8 cellular contexts compared by ENCODE assay signal in genomic region chr1:153633747-153634665, GRCh38. TPM values are rescaled to one million over a fixed set of nuclear protein-coding genes. Genes with fewer than 3 reads are reported as not detected.
A peak's percentile ranks its signal among the peaks of the same experiment; 100 is the strongest.
DNase-seq lines count a peak whose midpoint lies in the region; ATAC-seq and TF ChIP-seq lines count a peak whose summit lies in the region.

Gene CHTOP, plus strand, starts transcription at chr1:153634066. Its CDS starts 2,523 bp downstream, at chr1:153636589.

- no peaks in the 10 kb centered on the region for H3K27me3 ChIP-seq in H7 (ENCODE audit: control insufficient read depth, insufficient read depth, low read length)

- ATAC-seq in natural killer cell treated with Interleukin-12 subunit alpha and Interleukin-12 subunit beta and Interleukin-15 and Interleukin-18, amount 100 ng/mL, for 72 hours, result peak; percentile 95 to 96
- peak; percentile 91 for ATAC-seq in stimulated activated naive CD8-positive, alpha-beta T cell treated with anti-CD3 and anti-CD28 coated beads, Interleukin-15, Interleukin-2, amounts not matched to agents 100 U/mL and 50 U/mL, for 24 hours

- no peaks in the 10 kb centered on the region for H3K9me3 Mint-ChIP-seq in natural killer cell treated with Interleukin-12 subunit alpha and Interleukin-12 subunit beta and Interleukin-15 and Interleukin-18, amount 100 ng/mL, for 72 hours

- H3K36me3 Mint-ChIP-seq in natural killer cell treated with Interleukin-12 subunit alpha and Interleukin-12 subunit beta and Interleukin-15 and Interleukin-18, amount 100 ng/mL, for 72 hours, result peaks cover 23% of the 10 kb centered on the region

- peak within 1 kb of the TSS; percentile 99 for H3K27ac Mint-ChIP-seq in natural killer cell treated with Interleukin-12 subunit alpha and Interleukin-12 subunit beta and Interleukin-15 and Interleukin-18, amount 100 ng/mL, for 72 hours

- peak; percentile 99 for DNase-seq in ELF-1 (ENCODE audit: low read depth, low spot score)
- peak; percentile 98 for DNase-seq in H7
- peak; percentile 97 for DNase-seq in M059J (ENCODE audit: low read depth)
- DNase-seq in SHP77 (lab: John Stamatoyannopoulos, UW), result peak; percentile 100
- peak; percentile 94 for DNase-seq in activated effector memory CD4-positive, alpha-beta T cell treated with Interleukin-2 at 50 U/mL for 16 hours
- peak; percentile 99 for DNase-seq in fibroblast of pulmonary artery (ENCODE audit: low read depth)
- DNase-seq in natural killer cell treated with Interleukin-12 subunit alpha and Interleukin-12 subunit beta and Interleukin-15 and Interleukin-18, amount 100 ng/mL, for 72 hours (ENCODE audit: low spot score), result peak; percentile 95
- peak; percentile 96 for DNase-seq in stimulated activated naive CD8-positive, alpha-beta T cell treated with anti-CD3 and anti-CD28 coated beads, Interleukin-15, Interleukin-2, amounts not matched to agents 100 U/mL and 50 U/mL, for 24 hours

- H3K27me3 Mint-ChIP-seq in natural killer cell treated with Interleukin-12 subunit alpha and Interleukin-12 subunit beta and Interleukin-15 and Interleukin-18, amount 100 ng/mL, for 72 hours, result no peaks in the 10 kb centered on the region

- peaks cover 31 to 36% of the 10 kb centered on the region in 2 donors for H3K4me1 Mint-ChIP-seq in natural killer cell treated with Interleukin-12 subunit alpha and Interleukin-12 subunit beta and Interleukin-15 and Interleukin-18, amount 100 ng/mL, for 72 hours (ENCODE audit: low read depth in 2 of 2)

- H3K4me3 Mint-ChIP-seq in natural killer cell treated with Interleukin-12 subunit alpha and Interleukin-12 subunit beta and Interleukin-15 and Interleukin-18, amount 100 ng/mL, for 72 hours, result peak within 1 kb of the TSS; percentile 100

- H3K36me3 ChIP-seq in H7 (replicated peaks; ENCODE audit: control insufficient read depth, insufficient read depth, low read length), result peaks cover 22% of the 10 kb centered on the region

- TF ChIP-seq CTCF in fibroblast of pulmonary artery (IDR thresholded peaks at IDR 0.05; ENCODE audit: low read length, missing control alignments), result no peak

- H3K4me3 ChIP-seq in H7 (ENCODE audit: insufficient read depth, low read depth, low read length) (peak within 1 kb of the TSS; percentile 100), fibroblast of pulmonary artery (replicated peaks; ENCODE audit: low read depth, low read length) (peak within 1 kb of the TSS; percentile 100)

RNA-seq across cellular contexts. Expression of gene CHTOP, which starts in this region (rescaled TPM):
- total RNA-seq in H7 (2014; rRNA removed; shearing (Covaris generic)), result 63.8 and 67.0 TPM in 2 replicates
- total RNA-seq in M059J (2014; rRNA removed; shearing (Covaris generic)), result 36.0 and 37.1 TPM in 2 replicates
- 10 to 100 TPM; 82.1 to 96.8 TPM for total RNA-seq in natural killer cell treated with Interleukin-12 subunit alpha and Interleukin-12 subunit beta and Interleukin-15 and Interleukin-18, amount 100 ng/mL, for 72 hours

Comparison
In these comparisons a context has a peak if more than half of its experiments do, and no peak if none do; other contexts are left out.
1. Peak in every context shown above with its lines: DNase-seq, ATAC-seq and H3K4me3 ChIP-seq.